2 cellular contexts compared by ENCODE assay signal in the genomic region with DNA sequence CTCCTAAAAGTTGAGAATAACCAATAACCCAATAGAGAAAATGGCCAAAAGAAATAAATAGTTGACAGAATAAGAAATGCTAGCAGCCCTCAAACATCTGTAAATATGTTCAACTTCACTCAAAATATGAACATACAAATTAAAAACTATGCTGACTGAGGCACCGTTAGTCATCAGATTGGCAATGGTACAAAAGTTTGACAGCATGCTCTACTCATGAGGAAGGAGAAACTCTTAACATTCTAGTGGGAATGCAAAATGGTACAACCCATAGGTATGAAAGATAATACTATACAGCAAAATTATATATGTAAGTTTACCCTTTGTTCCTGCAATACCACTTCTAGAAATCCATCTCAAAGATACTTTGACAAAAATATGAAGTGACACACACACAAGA.
TF ChIP-seq lines count a peak whose summit lies in the region.

No MANE protein-coding gene starts in this region.

TF ChIP-seq in SK-N-SH, 30 proteins besides CTCF, POLR2A, EP300 and RAD21 (continued from another document):
- TF ChIP-seq NFIC (IDR thresholded peaks at IDR 0.05; ENCODE audit: borderline replicate concordance), result peak; percentile 17; the same call in 1 of the 2 replicates

TF ChIP-seq in SK-N-SH treated with all-trans-retinoic acid at 6 μM for 48 hours, 23 proteins besides CTCF, POLR2A, EP300 and RAD21 (continued from another document):
- no peak for TF ChIP-seq TSHZ2 (CRISPR knock-in tag; IDR thresholded peaks at IDR 0.05)
